ENCODE assay signal across 24 cellular contexts in the genomic region with DNA sequence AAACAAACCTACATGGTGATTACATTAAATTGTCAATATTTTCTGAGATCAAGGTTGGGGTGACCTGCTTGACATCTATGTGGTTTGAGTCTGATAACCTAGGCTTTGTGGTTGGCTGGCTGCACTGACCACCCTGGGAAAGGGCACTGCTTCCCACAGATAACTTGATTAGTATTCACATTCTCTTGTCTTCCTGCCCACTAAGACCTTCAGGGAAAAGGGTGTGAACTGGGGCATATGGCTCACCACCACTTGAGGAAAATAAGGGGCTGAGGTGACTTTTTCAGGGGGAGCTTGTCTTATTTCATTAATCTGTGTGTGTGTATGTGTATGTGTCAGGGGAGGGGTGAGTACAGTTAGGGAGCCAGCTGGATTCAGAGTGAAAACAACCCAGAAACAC. TPM values are rescaled to one million over a fixed set of nuclear protein-coding genes. Genes with fewer than 3 reads are reported as not detected.
"Had no signal": no experiment of that assay in that cellular context is flagged by ENCODE, and none has a peak within 500 bp of the region (broad histone marks: within the 10 kb centered on the region; RNA-seq: fewer than 3 reads in every experiment).

No MANE protein-coding gene starts in this region.

- H3K9me3 Mint-ChIP-seq: activated B cell treated with CpG ODN at 0.5 μM for 24 hours; activated CD4-positive, alpha-beta memory T cell treated with anti-CD3 and anti-CD28 coated beads, Interleukin-2, amount 10 ng/mL, durations not matched to agents 7 days and 5 days; activated naive CD8-positive, alpha-beta T cell treated with anti-CD3 and anti-CD28 coated beads for 36 hours; activated T-helper 17 cell treated with anti-CD3 and anti-CD28 coated beads, Interleukin-2, amount 50 U/mL, for 72 hours; stimulated activated naive CD8-positive, alpha-beta T cell treated with anti-CD3 and anti-CD28 coated beads, Interleukin-15, amount 100 ng/mL, for 72 hours had no signal

- ATAC-seq: activated T-helper 17 cell treated with anti-CD3 and anti-CD28 coated beads, Interleukin-2, amount 50 U/mL, for 72 hours; left lobe of liver; naive thymus-derived CD4-positive, alpha-beta T cell; stimulated activated naive CD8-positive, alpha-beta T cell treated with anti-CD3 and anti-CD28 coated beads, Interleukin-15, amount 100 ng/mL, for 72 hours had no signal

- H3K4me2 ChIP-seq: smooth muscle cell had no signal

- H3K36me3 ChIP-seq: SJSA1, upper lobe of left lung had no signal

- H3K4me3 ChIP-seq: dorsolateral prefrontal cortex, SJSA1, smooth muscle cell, upper lobe of left lung had no signal

- H3K9me3 ChIP-seq: SJSA1, upper lobe of left lung had no signal

- DNase-seq: activated B cell treated with CpG ODN at 0.5 μM for 24 hours; activated CD4-positive, alpha-beta memory T cell treated with anti-CD3 and anti-CD28 coated beads, Interleukin-2, amount 10 ng/mL, durations not matched to agents 7 days and 5 days; activated CD4-positive, alpha-beta T cell treated with anti-CD3 and anti-CD28 coated beads for 4 hours; activated naive CD4-positive, alpha-beta T cell; activated naive CD8-positive, alpha-beta T cell treated with anti-CD3 and anti-CD28 coated beads for 36 hours; activated T-cell treated with anti-CD3 and anti-CD28 coated beads, Interleukin-2, amount 50 U/mL, for 1 hour; amniotic stem cell; dorsolateral prefrontal cortex; foreskin fibroblast; mammary epithelial cell; midbrain; naive thymus-derived CD4-positive, alpha-beta T cell; stimulated activated CD4-positive, alpha-beta T cell treated with anti-CD3 and anti-CD28 coated beads, Interleukin-4, amount 100 ng/mL, for 1 hour; stimulated activated naive CD8-positive, alpha-beta T cell treated with anti-CD3 and anti-CD28 coated beads, Interleukin-15, amount 100 ng/mL, for 72 hours; T-helper 2 cell; upper lobe of left lung had no signal

- H3K27me3 ChIP-seq: dorsolateral prefrontal cortex, upper lobe of left lung had no signal

- FAIRE-seq: keratinocyte had no signal

- H3K4me1 ChIP-seq: SJSA1, upper lobe of left lung had no signal

- H3K27ac Mint-ChIP-seq: activated B cell treated with CpG ODN at 0.5 μM for 24 hours; activated CD4-positive, alpha-beta memory T cell treated with anti-CD3 and anti-CD28 coated beads, Interleukin-2, amount 10 ng/mL, durations not matched to agents 7 days and 5 days; activated naive CD8-positive, alpha-beta T cell treated with anti-CD3 and anti-CD28 coated beads for 36 hours; activated T-helper 17 cell treated with anti-CD3 and anti-CD28 coated beads, Interleukin-2, amount 50 U/mL, for 72 hours; naive thymus-derived CD4-positive, alpha-beta T cell; stimulated activated naive CD8-positive, alpha-beta T cell treated with anti-CD3 and anti-CD28 coated beads, Interleukin-15, amount 100 ng/mL, for 72 hours had no signal

- H3K27me3 Mint-ChIP-seq: stimulated activated naive CD8-positive, alpha-beta T cell treated with anti-CD3 and anti-CD28 coated beads, Interleukin-15, amount 100 ng/mL, for 72 hours had no signal

- H3K27ac ChIP-seq: dorsolateral prefrontal cortex, SJSA1, upper lobe of left lung had no signal

- H3K4me1 Mint-ChIP-seq: activated B cell treated with CpG ODN at 0.5 μM for 24 hours; activated CD4-positive, alpha-beta memory T cell treated with anti-CD3 and anti-CD28 coated beads, Interleukin-2, amount 10 ng/mL, durations not matched to agents 7 days and 5 days; activated naive CD8-positive, alpha-beta T cell treated with anti-CD3 and anti-CD28 coated beads for 36 hours; activated T-helper 17 cell treated with anti-CD3 and anti-CD28 coated beads, Interleukin-2, amount 50 U/mL, for 72 hours; naive thymus-derived CD4-positive, alpha-beta T cell; stimulated activated naive CD8-positive, alpha-beta T cell treated with anti-CD3 and anti-CD28 coated beads, Interleukin-15, amount 100 ng/mL, for 72 hours had no signal

- H3K4me3 Mint-ChIP-seq: activated B cell treated with CpG ODN at 0.5 μM for 24 hours; activated CD4-positive, alpha-beta memory T cell treated with anti-CD3 and anti-CD28 coated beads, Interleukin-2, amount 10 ng/mL, durations not matched to agents 7 days and 5 days; activated naive CD8-positive, alpha-beta T cell treated with anti-CD3 and anti-CD28 coated beads for 36 hours; activated T-helper 17 cell treated with anti-CD3 and anti-CD28 coated beads, Interleukin-2, amount 50 U/mL, for 72 hours; naive thymus-derived CD4-positive, alpha-beta T cell; stimulated activated naive CD8-positive, alpha-beta T cell treated with anti-CD3 and anti-CD28 coated beads, Interleukin-15, amount 100 ng/mL, for 72 hours had no signal

- H3K36me3 Mint-ChIP-seq: activated naive CD8-positive, alpha-beta T cell treated with anti-CD3 and anti-CD28 coated beads for 36 hours; naive thymus-derived CD4-positive, alpha-beta T cell had no signal

RNA-seq across cellular contexts. Expression of a gene that starts 1.5 kb away (rescaled TPM):
- total RNA-seq: activated B cell treated with CpG ODN at 0.5 μM for 24 hours; activated CD4-positive, alpha-beta memory T cell treated with anti-CD3 and anti-CD28 coated beads, Interleukin-2, amount 10 ng/mL, durations not matched to agents 7 days and 5 days; activated naive CD8-positive, alpha-beta T cell treated with anti-CD3 and anti-CD28 coated beads for 36 hours; activated T-helper 17 cell treated with anti-CD3 and anti-CD28 coated beads, Interleukin-2, amount 50 U/mL, for 72 hours; left lobe of liver; naive thymus-derived CD4-positive, alpha-beta T cell; osteocyte; renal cortical epithelial cell; SJSA1; smooth muscle cell; temporal lobe; upper lobe of left lung had no signal
- polyA plus RNA-seq: keratinocyte, mammary epithelial cell, smooth muscle cell had no signal

RNA-seq across cellular contexts. Expression of a gene that starts 52.8 kb away (rescaled TPM):
- total RNA-seq: osteocyte, renal cortical epithelial cell, smooth muscle cell, temporal lobe, upper lobe of left lung had no signal
- polyA plus RNA-seq: mammary epithelial cell had no signal

RNA-seq across cellular contexts. Expression of a gene that starts 58.7 kb away (rescaled TPM):
- total RNA-seq: activated B cell treated with CpG ODN at 0.5 μM for 24 hours; activated CD4-positive, alpha-beta memory T cell treated with anti-CD3 and anti-CD28 coated beads, Interleukin-2, amount 10 ng/mL, durations not matched to agents 7 days and 5 days; activated naive CD8-positive, alpha-beta T cell treated with anti-CD3 and anti-CD28 coated beads for 36 hours; activated T-helper 17 cell treated with anti-CD3 and anti-CD28 coated beads, Interleukin-2, amount 50 U/mL, for 72 hours; mammary epithelial cell; naive thymus-derived CD4-positive, alpha-beta T cell; osteocyte; renal cortical epithelial cell; SJSA1; smooth muscle cell; temporal lobe had no signal
- polyA plus RNA-seq: keratinocyte; mammary epithelial cell; naive thymus-derived CD4-positive, alpha-beta T cell had no signal
